14 cellular contexts compared by ENCODE assay signal in genomic region chr4:8044699-8045098, GRCh38.
DNase-seq lines count a peak whose midpoint lies in the region; ATAC-seq and TF ChIP-seq lines count a peak whose summit lies in the region.
"Had no signal": no experiment of that assay in that cellular context is flagged by ENCODE, and none has a peak within 500 bp of the region (broad histone marks: within the 10 kb centered on the region; RNA-seq: fewer than 3 reads in every experiment).

No MANE protein-coding gene starts in this region.

- CTCF ChIA-PET in activated CD8-positive, alpha-beta T cell treated with anti-CD3 and anti-CD28 coated beads for 36 hours (lab: Charles Lee), result no interaction called here

- no peaks in the 10 kb centered on the region for H3K36me3 Mint-ChIP-seq in glutamatergic neuron (ENCODE audit: unreplicated experiment)
- H3K36me3 Mint-ChIP-seq in activated CD8-positive, alpha-beta T cell treated with anti-CD3 and anti-CD28 coated beads for 36 hours (ENCODE audit: low read depth), result no peaks in the 10 kb centered on the region

- H3K4me3 ChIP-seq in BLaER1, result 0 out of 2 replicates have a peak overlapping the region, but pooled peaks have one; percentile 2

- intact Hi-C loops in activated CD8-positive, alpha-beta T cell treated with anti-CD3 and anti-CD28 coated beads for 36 hours (cut with micrococcal nuclease), result no loop called here

- no peak for ATAC-seq in activated CD8-positive, alpha-beta T cell treated with anti-CD3 and anti-CD28 coated beads for 36 hours
- ATAC-seq in HG03520 (IDR thresholded peaks at IDR 0.05; ENCODE audit: unreplicated experiment) (no peak), HG02678 (IDR thresholded peaks at IDR 0.05; ENCODE audit: unreplicated experiment) (no peak)
- ATAC-seq: activated CD8-positive, alpha-beta T cell treated with anti-CD3 and anti-CD28 coated beads, Interleukin-2, amount 10 ng/mL, durations not matched to agents 7 days and 5 days; PC-3; sciatic nerve had no signal

- H3K4me3 Mint-ChIP-seq in glutamatergic neuron (ENCODE audit: unreplicated experiment), result peak overlapping the region; percentile 76
- no peak overlapping the region for H3K4me3 Mint-ChIP-seq in activated CD8-positive, alpha-beta T cell treated with anti-CD3 and anti-CD28 coated beads for 36 hours
- H3K4me3 Mint-ChIP-seq: activated CD8-positive, alpha-beta T cell treated with anti-CD3 and anti-CD28 coated beads, Interleukin-2, amount 10 ng/mL, durations not matched to agents 7 days and 5 days; activated naive CD8-positive, alpha-beta T cell had no signal

- no peaks in the 10 kb centered on the region for H3K27me3 ChIP-seq in BLaER1

- TF ChIP-seq CTCF in glutamatergic neuron (IDR thresholded peaks at IDR 0.05; ENCODE audit: partially characterized antibody, unreplicated experiment), result no peak
- no peak for TF ChIP-seq CTCF in activated CD8-positive, alpha-beta T cell treated with anti-CD3 and anti-CD28 coated beads for 36 hours (IDR thresholded peaks at IDR 0.05)

- no peaks in the 10 kb centered on the region for H3K9me3 ChIP-seq in BLaER1

- DNase-seq in NCI-H1105 treated with DMSO at 0.1 percent for 48 hours (lab: John Stamatoyannopoulos, UW), result peak; percentile 96
- DNase-seq in NCI-H510A (lab: John Stamatoyannopoulos, UW), result peak; percentile 86
- peak; percentile 51 for DNase-seq in glutamatergic neuron
- no peak for DNase-seq in activated gamma-delta T cell treated with Interleukin-2 at 50 U/mL for 16 hours
- no peak for DNase-seq in activated CD8-positive, alpha-beta T cell treated with anti-CD3 and anti-CD28 coated beads for 36 hours
- DNase-seq: activated CD8-positive, alpha-beta T cell treated with anti-CD3 and anti-CD28 coated beads, Interleukin-2, amount 10 ng/mL, durations not matched to agents 7 days and 5 days; KG1; PC-3; trophoblast cell had no signal

- H3K4me1 ChIP-seq in BLaER1, result peaks cover 100% of the 10 kb centered on the region

- H3K27me3 Mint-ChIP-seq in glutamatergic neuron (ENCODE audit: unreplicated experiment), result peaks cover 11% of the 10 kb centered on the region
- H3K27me3 Mint-ChIP-seq in activated CD8-positive, alpha-beta T cell treated with anti-CD3 and anti-CD28 coated beads for 36 hours, result no peaks in the 10 kb centered on the region
- H3K27me3 Mint-ChIP-seq: activated naive CD8-positive, alpha-beta T cell had no signal

- H3K27ac ChIP-seq in BLaER1, result peak overlapping the region; percentile 47

- peak overlapping the region; percentile 55; the same call in 1 of the 2 replicates for H3K9ac ChIP-seq in BLaER1

- peak overlapping the region; percentile 96 for H3K4me2 ChIP-seq in BLaER1

- H3K27ac Mint-ChIP-seq in glutamatergic neuron (ENCODE audit: unreplicated experiment), result peak overlapping the region; percentile 85
- H3K27ac Mint-ChIP-seq in activated CD8-positive, alpha-beta T cell treated with anti-CD3 and anti-CD28 coated beads for 36 hours, result no peak overlapping the region
- H3K27ac Mint-ChIP-seq: activated CD8-positive, alpha-beta T cell treated with anti-CD3 and anti-CD28 coated beads, Interleukin-2, amount 10 ng/mL, durations not matched to agents 7 days and 5 days; activated naive CD8-positive, alpha-beta T cell had no signal

- H3K36me3 ChIP-seq in BLaER1, result no peaks in the 10 kb centered on the region

- POLR2A ChIA-PET in activated CD8-positive, alpha-beta T cell treated with anti-CD3 and anti-CD28 coated beads for 36 hours (lab: Charles Lee), result no interaction called here

- H3K9me3 Mint-ChIP-seq in glutamatergic neuron (ENCODE audit: unreplicated experiment), result peaks cover 12% of the 10 kb centered on the region
- H3K9me3 Mint-ChIP-seq in activated CD8-positive, alpha-beta T cell treated with anti-CD3 and anti-CD28 coated beads for 36 hours, result no peaks in the 10 kb centered on the region

- peaks cover 6% of the 10 kb centered on the region; the same call in 1 of the 2 replicates for H4K20me1 ChIP-seq in BLaER1

- H3K4me1 Mint-ChIP-seq in glutamatergic neuron (ENCODE audit: low read depth, unreplicated experiment), result peaks cover 19% of the 10 kb centered on the region
- H3K4me1 Mint-ChIP-seq in activated CD8-positive, alpha-beta T cell treated with anti-CD3 and anti-CD28 coated beads for 36 hours (ENCODE audit: low read depth), result no peaks in the 10 kb centered on the region

Comparison
In these comparisons a context has a peak if more than half of its experiments do, and no peak if none do; other contexts are left out.
1. DNase-seq: peak in NCI-H1105 treated with DMSO at 0.1 percent for 48 hours (single experiment), NCI-H510A (single experiment) and glutamatergic neuron (single experiment); none in activated gamma-delta T cell treated with Interleukin-2 at 50 U/mL for 16 hours (single experiment) and activated CD8-positive, alpha-beta T cell treated with anti-CD3 and anti-CD28 coated beads for 36 hours (single experiment).